ENCODE assay signal across 8 cellular contexts in genomic region chr19:43503501-43504425, GRCh38. TPM values are rescaled to one million over a fixed set of nuclear protein-coding genes. Genes with fewer than 3 reads are reported as not detected.
A peak's percentile ranks its signal among the peaks of the same experiment; 100 is the strongest.
DNase-seq lines count a peak whose midpoint lies in the region; ATAC-seq and TF ChIP-seq lines count a peak whose summit lies in the region.

No MANE protein-coding gene starts in this region.

- H3K36me3 ChIP-seq in DOHH2 (ENCODE audit: control insufficient read depth, low read length) (no peaks in the 10 kb centered on the region), KOPT-K1 (ENCODE audit: insufficient read depth, low read length) (0 out of 2 replicates have a peak, but pooled peaks cover 4% of the 10 kb centered on the region), neural cell (ENCODE audit: insufficient read depth, low read length) (no peaks in the 10 kb centered on the region)

- H3K4me3 Mint-ChIP-seq in activated T-helper 2 cell treated with anti-CD3 and anti-CD28 coated beads, Interferon-gamma antibody, Interleukin-2, Interleukin-4, amounts not matched to agents 10 μg/mL and 5 μg/mL and 100 μg/mL, durations not matched to agents 14 hours and 24 hours and 36 hours (ENCODE audit: low read depth): peak overlapping the region; percentile 87
- H3K4me3 Mint-ChIP-seq in stimulated activated naive CD8-positive, alpha-beta T cell treated with anti-CD3 and anti-CD28 coated beads, Interleukin-15, amount 100 ng/mL, for 72 hours: peak overlapping the region; percentile 87 to 96

- no peaks in the 10 kb centered on the region for H4K20me1 ChIP-seq in DOHH2 (ENCODE audit: control insufficient read depth, insufficient read depth, low read depth, low read length)
- H4K20me1 ChIP-seq in neural cell (ENCODE audit: insufficient read depth): no peaks in the 10 kb centered on the region

- TF ChIP-seq RAD21 in neural cell (conservative IDR thresholded peaks at IDR 0.05): peak; percentile 10

- H3K4me3 ChIP-seq in DOHH2 (ENCODE audit: low read length) (peak overlapping the region; percentile 76), neural cell (ENCODE audit: low read length) (peak overlapping the region; percentile 81)

- H2AFZ ChIP-seq in neural cell (ENCODE audit: low read depth, low read length): peak overlapping the region; percentile 56

- H3K27me3 ChIP-seq in DOHH2 (ENCODE audit: control insufficient read depth, low read length) (no peaks in the 10 kb centered on the region), neural cell (ENCODE audit: insufficient read depth, low read depth, low read length) (peaks cover 5% of the 10 kb centered on the region)

- H3K9me3 Mint-ChIP-seq in activated T-helper 2 cell treated with anti-CD3 and anti-CD28 coated beads, Interferon-gamma antibody, Interleukin-2, Interleukin-4, amounts not matched to agents 10 μg/mL and 5 μg/mL and 100 μg/mL, durations not matched to agents 14 hours and 24 hours and 36 hours: no peaks in the 10 kb centered on the region
- H3K9me3 Mint-ChIP-seq in stimulated activated naive CD8-positive, alpha-beta T cell treated with anti-CD3 and anti-CD28 coated beads, Interleukin-15, amount 100 ng/mL, for 72 hours: no peaks in the 10 kb centered on the region

- H3K27ac Mint-ChIP-seq in activated T-helper 2 cell treated with anti-CD3 and anti-CD28 coated beads, Interferon-gamma antibody, Interleukin-2, Interleukin-4, amounts not matched to agents 10 μg/mL and 5 μg/mL and 100 μg/mL, durations not matched to agents 14 hours and 24 hours and 36 hours: peak overlapping the region; percentile 93
- peak overlapping the region; percentile 88 to 98 for H3K27ac Mint-ChIP-seq in stimulated activated naive CD8-positive, alpha-beta T cell treated with anti-CD3 and anti-CD28 coated beads, Interleukin-15, amount 100 ng/mL, for 72 hours

- intact Hi-C loops in activated T-helper 2 cell treated with anti-CD3 and anti-CD28 coated beads, Interferon-gamma antibody, Interleukin-2, Interleukin-4, amounts not matched to agents 10 μg/mL and 5 μg/mL and 100 μg/mL, durations not matched to agents 14 hours and 24 hours and 36 hours (cut with micrococcal nuclease): loop anchor here (1.0 to 5.0 kb wide), 4 partner anchors 28 to 93 kb away; partner anchors contain the start of genes IRGQ and ZNF576

- peaks cover 35% of the 10 kb centered on the region for H3K36me3 Mint-ChIP-seq in activated T-helper 2 cell treated with anti-CD3 and anti-CD28 coated beads, Interferon-gamma antibody, Interleukin-2, Interleukin-4, amounts not matched to agents 10 μg/mL and 5 μg/mL and 100 μg/mL, durations not matched to agents 14 hours and 24 hours and 36 hours (ENCODE audit: low read depth)

- H3K79me2 ChIP-seq in DOHH2 (ENCODE audit: control insufficient read depth, low read length) (no peaks in the 10 kb centered on the region), neural cell (replicated peaks; ENCODE audit: insufficient read depth, low read length) (no peaks in the 10 kb centered on the region)

- ATAC-seq in GM21786 (IDR thresholded peaks at IDR 0.05; ENCODE audit: unreplicated experiment): peak; percentile 86
- peak; percentile 91 for ATAC-seq in stimulated activated naive CD8-positive, alpha-beta T cell treated with anti-CD3 and anti-CD28 coated beads, Interleukin-15, amount 100 ng/mL, for 72 hours

- H3K4me1 ChIP-seq in DOHH2 (ENCODE audit: control insufficient read depth, low read length): peaks cover 15% of the 10 kb centered on the region

- TF ChIP-seq EP300 in neural cell (conservative IDR thresholded peaks at IDR 0.05; ENCODE audit: poor library complexity, severe bottlenecking): no peak

- H3K27me3 Mint-ChIP-seq in activated T-helper 2 cell treated with anti-CD3 and anti-CD28 coated beads, Interferon-gamma antibody, Interleukin-2, Interleukin-4, amounts not matched to agents 10 μg/mL and 5 μg/mL and 100 μg/mL, durations not matched to agents 14 hours and 24 hours and 36 hours (ENCODE audit: low read depth): no peaks in the 10 kb centered on the region
- no peaks in the 10 kb centered on the region for H3K27me3 Mint-ChIP-seq in stimulated activated naive CD8-positive, alpha-beta T cell treated with anti-CD3 and anti-CD28 coated beads, Interleukin-15, amount 100 ng/mL, for 72 hours

- H3K27ac ChIP-seq in DOHH2 (ENCODE audit: low read depth, low read length) (no peak overlapping the region), KOPT-K1 (ENCODE audit: low read depth, low read length, poor library complexity, severe bottlenecking) (peak overlapping the region; percentile 57), neural cell (ENCODE audit: low read length) (no peak overlapping the region)

- DNase-seq in RPMI8226: peak; percentile 94
- DNase-seq in activated T-helper 2 cell treated with anti-CD3 and anti-CD28 coated beads, Interferon-gamma antibody, Interleukin-2, Interleukin-4, amounts not matched to agents 10 μg/mL and 5 μg/mL and 100 μg/mL, durations not matched to agents 14 hours and 24 hours and 36 hours (ENCODE audit: low spot score): peak; percentile 96
- peak; percentile 76 for DNase-seq in fibroblast of the conjunctiva (ENCODE audit: low read depth)
- DNase-seq in stimulated activated naive CD8-positive, alpha-beta T cell treated with anti-CD3 and anti-CD28 coated beads, Interleukin-15, amount 100 ng/mL, for 72 hours: peak; percentile 94 to 96

- H3K9me3 ChIP-seq in DOHH2 (ENCODE audit: control insufficient read depth, insufficient read depth, low read length) (no peaks in the 10 kb centered on the region), KOPT-K1 (ENCODE audit: insufficient read depth, low read length, poor library complexity, severe bottlenecking) (no peaks in the 10 kb centered on the region), neural cell (ENCODE audit: low read length) (no peaks in the 10 kb centered on the region)

- H3K4me1 Mint-ChIP-seq in activated T-helper 2 cell treated with anti-CD3 and anti-CD28 coated beads, Interferon-gamma antibody, Interleukin-2, Interleukin-4, amounts not matched to agents 10 μg/mL and 5 μg/mL and 100 μg/mL, durations not matched to agents 14 hours and 24 hours and 36 hours (ENCODE audit: low read depth): peaks cover 20% of the 10 kb centered on the region
- peaks cover 30% of the 10 kb centered on the region for H3K4me1 Mint-ChIP-seq in stimulated activated naive CD8-positive, alpha-beta T cell treated with anti-CD3 and anti-CD28 coated beads, Interleukin-15, amount 100 ng/mL, for 72 hours

- TF ChIP-seq CTCF in DOHH2 (IDR thresholded peaks at IDR 0.05; ENCODE audit: low read depth, low read length, poor library complexity, severe bottlenecking): no peak
- TF ChIP-seq CTCF in neural cell (IDR thresholded peaks at IDR 0.05; ENCODE audit: poor library complexity, severe bottlenecking): peak; percentile 39

- H3F3A ChIP-seq in DOHH2 (ENCODE audit: control insufficient read depth, insufficient read depth): peaks cover 2% of the 10 kb centered on the region; the same call in 1 of the 2 replicates
- no peaks in the 10 kb centered on the region for H3F3A ChIP-seq in neural cell (ENCODE audit: insufficient read depth, low read length, poor library complexity, severe bottlenecking)

- H3K4me2 ChIP-seq in DOHH2 (ENCODE audit: low read length) (peak overlapping the region; percentile 79), neural cell (ENCODE audit: low read length) (peak overlapping the region; percentile 78)

- peak overlapping the region; percentile 58 for H3K9ac ChIP-seq in neural cell (ENCODE audit: low read length)

- H3K9me2 ChIP-seq in DOHH2 (replicated peaks; ENCODE audit: control insufficient read depth, low read length): no peaks in the 10 kb centered on the region
- H3K9me2 ChIP-seq in neural cell (ENCODE audit: insufficient read depth, low read length): no peaks in the 10 kb centered on the region

TF ChIP-seq in neural cell, 6 proteins besides CTCF, POLR2A, EP300 and RAD21:
- TF ChIP-seq TAF1 (IDR thresholded peaks at IDR 0.05; ENCODE audit: low read depth): no peak
- peak; percentile 19 for TF ChIP-seq MXI1 (conservative IDR thresholded peaks at IDR 0.05; ENCODE audit: poor library complexity, severe bottlenecking)

RNA-seq across cellular contexts. Expression of gene PHLDB3, which starts 0.8 kb away (rescaled TPM):
- 23.0 and 25.3 TPM in 2 replicates for total RNA-seq in activated T-helper 2 cell treated with anti-CD3 and anti-CD28 coated beads, Interferon-gamma antibody, Interleukin-2, Interleukin-4, amounts not matched to agents 10 μg/mL and 5 μg/mL and 100 μg/mL, durations not matched to agents 14 hours and 24 hours and 36 hours
- 5.6 and 8.1 TPM in 2 replicates for polyA plus RNA-seq in neural cell
- 3.0 and 4.1 TPM in 2 replicates for polyA minus RNA-seq in neural cell

RNA-seq across cellular contexts. Expression of gene ETHE1, which starts 23.2 kb away (rescaled TPM):
- 64.6 and 65.5 TPM in 2 replicates for total RNA-seq in activated T-helper 2 cell treated with anti-CD3 and anti-CD28 coated beads, Interferon-gamma antibody, Interleukin-2, Interleukin-4, amounts not matched to agents 10 μg/mL and 5 μg/mL and 100 μg/mL, durations not matched to agents 14 hours and 24 hours and 36 hours
- polyA plus RNA-seq in neural cell: 40.9 and 58.0 TPM in 2 replicates
- polyA minus RNA-seq in neural cell: 15.6 and 17.5 TPM in 2 replicates

RNA-seq across cellular contexts. Expression of gene ZNF575, which starts 29.2 kb away (rescaled TPM):
- total RNA-seq in activated T-helper 2 cell treated with anti-CD3 and anti-CD28 coated beads, Interferon-gamma antibody, Interleukin-2, Interleukin-4, amounts not matched to agents 10 μg/mL and 5 μg/mL and 100 μg/mL, durations not matched to agents 14 hours and 24 hours and 36 hours: 1.7 and 2.1 TPM in 2 replicates
- not detected in 2 replicates for polyA plus RNA-seq in neural cell
- 0.69 and 1.2 TPM in 2 replicates for polyA minus RNA-seq in neural cell

RNA-seq across cellular contexts. Expression of gene LYPD3, which starts 38.4 kb away (rescaled TPM):
- 2.5 and 3.0 TPM in 2 replicates for total RNA-seq in activated T-helper 2 cell treated with anti-CD3 and anti-CD28 coated beads, Interferon-gamma antibody, Interleukin-2, Interleukin-4, amounts not matched to agents 10 μg/mL and 5 μg/mL and 100 μg/mL, durations not matched to agents 14 hours and 24 hours and 36 hours
- polyA plus RNA-seq in neural cell: not detected in 2 replicates
- not detected in 2 replicates for polyA minus RNA-seq in neural cell
